Comparison of ENCODE assay signal across 22 cellular contexts in the genomic region with DNA sequence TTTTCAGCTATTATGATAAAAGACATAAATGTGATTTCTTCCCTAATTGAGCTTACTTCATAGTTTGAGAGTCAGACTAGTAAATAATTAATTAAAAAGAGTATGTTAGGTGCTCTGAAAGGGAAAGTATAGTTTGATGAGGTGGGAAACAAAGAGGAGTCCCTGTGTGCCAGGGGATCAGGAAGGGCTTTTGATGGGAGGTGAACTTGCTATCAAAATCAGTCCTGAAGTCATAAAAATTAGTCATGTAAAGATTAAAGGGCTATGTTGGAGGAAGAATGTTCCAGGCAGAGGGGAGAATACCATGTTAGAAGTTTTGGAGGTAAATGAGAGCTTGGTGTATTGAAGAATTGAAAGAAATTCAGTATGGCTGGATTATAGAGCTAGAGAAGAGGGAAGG. TPM values are rescaled to one million over a fixed set of nuclear protein-coding genes. Genes with fewer than 3 reads are reported as not detected.
A peak's percentile ranks its signal among the peaks of the same experiment; 100 is the strongest.
DNase-seq lines count a peak whose midpoint lies in the region; ATAC-seq, FAIRE-seq and TF ChIP-seq lines count a peak whose summit lies in the region.
"Had no signal": no experiment of that assay in that cellular context is flagged by ENCODE, and none has a peak within 500 bp of the region (broad histone marks: within the 10 kb centered on the region; RNA-seq: fewer than 3 reads in every experiment).

No MANE protein-coding gene starts in this region.

- H3K36me3 Mint-ChIP-seq in HFFc6 (ENCODE audit: low read depth): peaks cover 30% of the 10 kb centered on the region
- H3K36me3 Mint-ChIP-seq in activated T-helper 1 cell treated with anti-CD3 and anti-CD28 coated beads, Interleukin-12 subunit alpha, Interleukin-12 subunit beta, Interleukin-2, Interleukin-4 antibody, amounts not matched to agents 30 ng/mL and 10 ng/mL and 1 ng/mL, durations not matched to agents 14 hours and 24 hours and 36 hours (ENCODE audit: low read depth): peaks cover 15% of the 10 kb centered on the region

- peak overlapping the region; percentile 48; the same call in 1 of the 2 replicates for H3K27ac Mint-ChIP-seq in HFFc6
- peak overlapping the region; percentile 48 for H3K27ac Mint-ChIP-seq in activated T-helper 1 cell treated with anti-CD3 and anti-CD28 coated beads, Interleukin-12 subunit alpha, Interleukin-12 subunit beta, Interleukin-2, Interleukin-4 antibody, amounts not matched to agents 30 ng/mL and 10 ng/mL and 1 ng/mL, durations not matched to agents 14 hours and 24 hours and 36 hours

- no peak for FAIRE-seq in small intestine (lab: Jason Lieb, UNC)
- FAIRE-seq: H1, HepG2 had no signal

- H3K4me3 ChIP-seq in mucosa of descending colon: no peak overlapping the region
- H3K4me3 ChIP-seq in small intestine (ENCODE audit: low read depth in 1 of 2, low read length in 2 of 2): no peak overlapping the region
- H3K4me3 ChIP-seq in right cardiac atrium (ENCODE audit: low read length): no peak overlapping the region

- H3K4me3 Mint-ChIP-seq in HFFc6: peak overlapping the region; percentile 25; the same call in 1 of the 2 replicates
- no peak overlapping the region for H3K4me3 Mint-ChIP-seq in activated T-helper 1 cell treated with anti-CD3 and anti-CD28 coated beads, Interleukin-12 subunit alpha, Interleukin-12 subunit beta, Interleukin-2, Interleukin-4 antibody, amounts not matched to agents 30 ng/mL and 10 ng/mL and 1 ng/mL, durations not matched to agents 14 hours and 24 hours and 36 hours
- H3K4me3 Mint-ChIP-seq: CD4-positive, alpha-beta memory T cell had no signal

- H3K27me3 Mint-ChIP-seq in HFFc6 (ENCODE audit: insufficient read depth): peaks cover 5% of the 10 kb centered on the region
- H3K27me3 Mint-ChIP-seq in activated T-helper 1 cell treated with anti-CD3 and anti-CD28 coated beads, Interleukin-12 subunit alpha, Interleukin-12 subunit beta, Interleukin-2, Interleukin-4 antibody, amounts not matched to agents 30 ng/mL and 10 ng/mL and 1 ng/mL, durations not matched to agents 14 hours and 24 hours and 36 hours (ENCODE audit: insufficient read depth): no peaks in the 10 kb centered on the region
- H3K27me3 Mint-ChIP-seq: CD4-positive, alpha-beta memory T cell had no signal

- TF ChIP-seq CTCF in HFFc6 (IDR thresholded peaks at IDR 0.05) (no peak), mucosa of descending colon (IDR thresholded peaks at IDR 0.05) (no peak)

- peak; percentile 58 for ATAC-seq in mucosa of descending colon
- no peak for ATAC-seq in right cardiac atrium
- ATAC-seq: HCT116, HepG2 had no signal

- H3K36me3 ChIP-seq in mucosa of descending colon (ENCODE audit: low read depth): no peaks in the 10 kb centered on the region
- H3K36me3 ChIP-seq in small intestine (ENCODE audit: control insufficient read depth in 2 of 2, insufficient read depth in 2 of 2, low read length in 2 of 2): no peaks in the 10 kb centered on the region

- H3K4me1 Mint-ChIP-seq in HFFc6 (ENCODE audit: low read depth): peaks cover 88% of the 10 kb centered on the region
- H3K4me1 Mint-ChIP-seq in activated T-helper 1 cell treated with anti-CD3 and anti-CD28 coated beads, Interleukin-12 subunit alpha, Interleukin-12 subunit beta, Interleukin-2, Interleukin-4 antibody, amounts not matched to agents 30 ng/mL and 10 ng/mL and 1 ng/mL, durations not matched to agents 14 hours and 24 hours and 36 hours (ENCODE audit: low read depth): peaks cover 28% of the 10 kb centered on the region

- H3K9me3 Mint-ChIP-seq in HFFc6: no peaks in the 10 kb centered on the region
- no peaks in the 10 kb centered on the region for H3K9me3 Mint-ChIP-seq in activated T-helper 1 cell treated with anti-CD3 and anti-CD28 coated beads, Interleukin-12 subunit alpha, Interleukin-12 subunit beta, Interleukin-2, Interleukin-4 antibody, amounts not matched to agents 30 ng/mL and 10 ng/mL and 1 ng/mL, durations not matched to agents 14 hours and 24 hours and 36 hours
- H3K9me3 Mint-ChIP-seq: CD4-positive, alpha-beta memory T cell had no signal

- H3K27me3 ChIP-seq in small intestine (ENCODE audit: control insufficient read depth in 2 of 2, insufficient read depth in 2 of 2, low read length in 2 of 2) (no peaks in the 10 kb centered on the region), right cardiac atrium (ENCODE audit: control insufficient read depth, insufficient read depth) (no peaks in the 10 kb centered on the region)

- H3K9me3 ChIP-seq in mucosa of descending colon: no peaks in the 10 kb centered on the region
- H3K9me3 ChIP-seq in small intestine (ENCODE audit: control insufficient read depth, low read depth): no peaks in the 10 kb centered on the region
- H3K9me3 ChIP-seq in right cardiac atrium (ENCODE audit: control insufficient read depth, low read length): no peaks in the 10 kb centered on the region

- intact Hi-C loops in activated T-helper 1 cell treated with anti-CD3 and anti-CD28 coated beads, Interleukin-12 subunit alpha, Interleukin-12 subunit beta, Interleukin-2, Interleukin-4 antibody, amounts not matched to agents 30 ng/mL and 10 ng/mL and 1 ng/mL, durations not matched to agents 14 hours and 24 hours and 36 hours (cut with micrococcal nuclease): no loop called here
- intact Hi-C loops in mucosa of descending colon (cut with DNase I, micrococcal nuclease) (no loop called here), right cardiac atrium (cut with DNase I) (no loop called here)

- H3K4me1 ChIP-seq in mucosa of descending colon (ENCODE audit: low read depth) (no peaks in the 10 kb centered on the region), small intestine (ENCODE audit: control insufficient read depth in 2 of 2, insufficient read depth in 1 of 2, low read depth in 1 of 2, low read length in 1 of 2) (peaks cover 5 to 13% of the 10 kb centered on the region in 2 donors), right cardiac atrium (ENCODE audit: control insufficient read depth, insufficient read depth, low read length) (peaks cover 4% of the 10 kb centered on the region)

- no peak for DNase-seq in HFFc6
- no peak for DNase-seq in activated T-helper 1 cell treated with anti-CD3 and anti-CD28 coated beads, Interleukin-12 subunit alpha, Interleukin-12 subunit beta, Interleukin-2, Interleukin-4 antibody, amounts not matched to agents 30 ng/mL and 10 ng/mL and 1 ng/mL, durations not matched to agents 14 hours and 24 hours and 36 hours (ENCODE audit: low spot score)
- DNase-seq in mucosa of descending colon: no peak
- DNase-seq in small intestine: peak; percentile 69
- no peak for DNase-seq in right cardiac atrium
- DNase-seq in activated CD4-positive, alpha-beta T cell treated with anti-CD3 and anti-CD28 coated beads for 48 hours: no peak
- no peak for DNase-seq in superior temporal gyrus (ENCODE audit: extremely low spot score)
- DNase-seq: C1 segment of cervical spinal cord; CD4-positive, alpha-beta memory T cell; COR-L47; DMS53; Karpas-422; NCI-H1105; NCI-H1436 treated with DMSO at 0.1 percent for 48 hours; NCI-H187 treated with DMSO at 0.1 percent for 48 hours; NCI-H2107; NCI-H524; NCI-H774; SHP77 had no signal

- H3K27ac ChIP-seq in small intestine (ENCODE audit: low read depth in 1 of 2, low read length in 1 of 2): no peak overlapping the region
- H3K27ac ChIP-seq in right cardiac atrium (ENCODE audit: low read length): no peak overlapping the region

RNA-seq across cellular contexts. Expression of a gene that starts 31.0 kb away (rescaled TPM):
- 100 to 1,000 TPM in 1 of 6 experiments, 10 to 100 TPM in 5; 52.0 to 114 (median 63.7) TPM for total RNA-seq in HFFc6 (2021; fragmentation: NEBNext Ultra II Directional; extraction: Animal tissue kit (Norgen Biotek cat#: 25700))
- 54.2 and 54.4 TPM in 2 replicates for total RNA-seq in activated T-helper 1 cell treated with anti-CD3 and anti-CD28 coated beads, Interleukin-12 subunit alpha, Interleukin-12 subunit beta, Interleukin-2, Interleukin-4 antibody, amounts not matched to agents 30 ng/mL and 10 ng/mL and 1 ng/mL, durations not matched to agents 14 hours and 24 hours and 36 hours
- total RNA-seq in mucosa of descending colon (10 to 100 TPM; 29.1 to 48.4 (median 39.8) TPM), right cardiac atrium (10 to 100 TPM; 17.7 to 28.5 (median 23.5) TPM)
- polyA plus RNA-seq in small intestine (1 to 10 TPM in 2 of 3 donors, under 1 TPM in 1; 0.89 to 5.2 (median 1.4) TPM), right cardiac atrium (6.9 TPM)
